10 cellular contexts compared by ENCODE assay signal in genomic region chr5:112142769-112143270, GRCh38.
DNase-seq lines count a peak whose midpoint lies in the region; ATAC-seq and TF ChIP-seq lines count a peak whose summit lies in the region.
"Had no signal": no experiment of that assay in that cellular context is flagged by ENCODE, and none has a peak within 500 bp of the region (broad histone marks: within the 10 kb centered on the region; RNA-seq: fewer than 3 reads in every experiment).

No MANE protein-coding gene starts in this region.

- no peaks in the 10 kb centered on the region for H3K36me3 Mint-ChIP-seq in Calu3 (ENCODE audit: insufficient read depth, unreplicated experiment)

- H3K36me3 ChIP-seq in adrenal gland (replicated peaks in 1 of 2) = no peaks in the 10 kb centered on the region

- no peak overlapping the region for H3K4me3 Mint-ChIP-seq in Calu3 (ENCODE audit: low read depth, unreplicated experiment)

- H3K4me1 Mint-ChIP-seq in Calu3 (ENCODE audit: low read depth, unreplicated experiment) = no peaks in the 10 kb centered on the region

- no TSS peak for BruUV-seq in Calu3 (replicated peaks; lab: Mats Ljungman, UMichigan)

- ATAC-seq in GM18870 (IDR thresholded peaks at IDR 0.05; ENCODE audit: unreplicated experiment) (peak; percentile 30), HG03045 (IDR thresholded peaks at IDR 0.05; ENCODE audit: unreplicated experiment) (peak; percentile 41)
- ATAC-seq: mucosa of descending colon had no signal

- H3K27ac ChIP-seq in adrenal gland = no peak overlapping the region

- H3K9me3 ChIP-seq in adrenal gland (replicated peaks in 1 of 3) = no peaks in the 10 kb centered on the region
- H3K9me3 ChIP-seq: mucosa of descending colon had no signal

- CTCF ChIA-PET in Calu3 (lab: Charles Lee) = interaction anchor here (1.0 kb wide), 1 partner anchor 262 kb away, joined by 5 read pairs; no protein-coding TSS in a partner anchor

- no peak overlapping the region for H3K4me3 ChIP-seq in adrenal gland
- H3K4me3 ChIP-seq: mucosa of descending colon had no signal

- H3K4me1 ChIP-seq in adrenal gland (replicated peaks in 1 of 2) = peaks cover 6 to 10% of the 10 kb centered on the region in 2 donors

- no peak for TF ChIP-seq POLR2A in adrenal gland (IDR thresholded peaks at IDR 0.05)

- DNase-seq in adrenal gland (peak in 6 of 7 donors; percentile 43 to 73 (median 59)), medulla oblongata (ENCODE audit: extremely low spot score) (peak; percentile 13), NCI-H510A (lab: John Stamatoyannopoulos, UW) (no peak), NCI-H1436 (lab: John Stamatoyannopoulos, UW) (no peak), Calu3 (no peak), NCI-H2171 (lab: John Stamatoyannopoulos, UW) (no peak)
- DNase-seq: mucosa of descending colon, NCI-H774 had no signal

- H3K9me3 Mint-ChIP-seq in Calu3 (ENCODE audit: low read depth, unreplicated experiment) = no peaks in the 10 kb centered on the region

- WGBS in adrenal gland, 4 donors = 66 to 69% (median 67%) methylated on average over 3 of the region's 3 CpGs

- TF ChIP-seq CTCF in adrenal gland (IDR thresholded peaks at IDR 0.05) (no peak), Calu3 (IDR thresholded peaks at IDR 0.05; ENCODE audit: unreplicated experiment) (no peak)

- intact Hi-C loops in adrenal gland (cut with DNase I) (loop anchor here (5.0 to 10.0 kb wide), 2 partner anchors 588 to 591 kb away; no protein-coding TSS in a partner anchor), Calu3 (cut with micrococcal nuclease; ENCODE audit: unreplicated experiment) (loop anchor here (1.0 to 10.0 kb wide), 2 partner anchors 457 to 868 kb away; no protein-coding TSS in a partner anchor)

- no peaks in the 10 kb centered on the region for H3K27me3 Mint-ChIP-seq in Calu3 (ENCODE audit: unreplicated experiment)

- no peak overlapping the region for H3K27ac Mint-ChIP-seq in Calu3 (ENCODE audit: unreplicated experiment)

- no peaks in the 10 kb centered on the region for H3K27me3 ChIP-seq in adrenal gland

Comparison
In these comparisons a context has a peak if more than half of its experiments do, and no peak if none do; other contexts are left out.
1. DNase-seq: peak in adrenal gland (6 of 7) and medulla oblongata (single experiment); none in NCI-H510A (single experiment), NCI-H1436 (single experiment), Calu3 (single experiment) and NCI-H2171 (single experiment).